In genomic region chr16:77894054-77894632, GRCh38 we compare ENCODE assay signal across 17 cellular contexts.
"Had no signal": no experiment of that assay in that cellular context is flagged by ENCODE, and none has a peak within 500 bp of the region (broad histone marks: within the 10 kb centered on the region; RNA-seq: fewer than 3 reads in every experiment).

No MANE protein-coding gene starts in this region.

- ATAC-seq: mucosa of descending colon; naive thymus-derived CD8-positive, alpha-beta T cell had no signal

- H3K27ac ChIP-seq: colonic mucosa, ovary, uterus had no signal

- DNase-seq: colonic mucosa; dermis blood vessel endothelial cell; erythroblast; foreskin melanocyte; head of caudate nucleus; hypothalamus; kidney glomerular epithelial cell; mammary epithelial cell; mucosa of descending colon; naive thymus-derived CD8-positive, alpha-beta T cell; nucleus accumbens; ovary; right cardiac atrium; stimulated activated CD4-positive, alpha-beta T cell treated with anti-CD3 and anti-CD28 coated beads, Interleukin-2, amount 100 ng/mL, for 48 hours; stimulated activated naive CD4-positive, alpha-beta T cell treated with Interleukin-2 at 50 U/mL for 16 hours; uterus had no signal

- H3K4me3 ChIP-seq: colonic mucosa, mucosa of descending colon, ovary, smooth muscle cell, uterus had no signal

- H3K4me2 ChIP-seq: smooth muscle cell had no signal

- H3K36me3 ChIP-seq: colonic mucosa, ovary, uterus had no signal

- H3K27me3 ChIP-seq: colonic mucosa, ovary, uterus had no signal

- H3K9me3 ChIP-seq: colonic mucosa, mucosa of descending colon, ovary, uterus had no signal

- H3K4me1 ChIP-seq: colonic mucosa, uterus had no signal
